ENCODE assay signal across 1 cellular context in genomic region chr17:67784364-67785121, GRCh38.
TF ChIP-seq lines count a peak whose summit lies in the region.

No MANE protein-coding gene starts in this region.

TF ChIP-seq in K562, 482 proteins besides CTCF, POLR2A, EP300 and RAD21 (continued from another document):
- TF ChIP-seq, protein P1, sequence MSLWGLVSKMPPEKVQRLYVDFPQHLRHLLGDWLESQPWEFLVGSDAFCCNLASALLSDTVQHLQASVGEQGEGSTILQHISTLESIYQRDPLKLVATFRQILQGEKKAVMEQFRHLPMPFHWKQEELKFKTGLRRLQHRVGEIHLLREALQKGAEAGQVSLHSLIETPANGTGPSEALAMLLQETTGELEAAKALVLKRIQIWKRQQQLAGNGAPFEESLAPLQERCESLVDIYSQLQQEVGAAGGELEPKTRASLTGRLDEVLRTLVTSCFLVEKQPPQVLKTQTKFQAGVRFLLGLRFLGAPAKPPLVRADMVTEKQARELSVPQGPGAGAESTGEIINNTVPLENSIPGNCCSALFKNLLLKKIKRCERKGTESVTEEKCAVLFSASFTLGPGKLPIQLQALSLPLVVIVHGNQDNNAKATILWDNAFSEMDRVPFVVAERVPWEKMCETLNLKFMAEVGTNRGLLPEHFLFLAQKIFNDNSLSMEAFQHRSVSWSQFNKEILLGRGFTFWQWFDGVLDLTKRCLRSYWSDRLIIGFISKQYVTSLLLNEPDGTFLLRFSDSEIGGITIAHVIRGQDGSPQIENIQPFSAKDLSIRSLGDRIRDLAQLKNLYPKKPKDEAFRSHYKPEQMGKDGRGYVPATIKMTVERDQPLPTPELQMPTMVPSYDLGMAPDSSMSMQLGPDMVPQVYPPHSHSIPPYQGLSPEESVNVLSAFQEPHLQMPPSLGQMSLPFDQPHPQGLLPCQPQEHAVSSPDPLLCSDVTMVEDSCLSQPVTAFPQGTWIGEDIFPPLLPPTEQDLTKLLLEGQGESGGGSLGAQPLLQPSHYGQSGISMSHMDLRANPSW (CRISPR knock-in tag; IDR thresholded peaks at IDR 0.05): no peak
- TF ChIP-seq MYNN (IDR thresholded peaks at IDR 0.05) (peak; percentile 97), MYNN (CRISPR knock-in tag; IDR thresholded peaks at IDR 0.05) (no peak), RBM14 (IDR thresholded peaks at IDR 0.05; ENCODE audit: borderline replicate concordance, insufficient read depth, low read depth, low read length) (no peak), HMGXB4 (CRISPR knock-in tag; IDR thresholded peaks at IDR 0.05) (no peak), RBBP5 (IDR thresholded peaks at IDR 0.05; ENCODE audit: borderline replicate concordance, insufficient read depth, low read length, poor library complexity, severe bottlenecking) (peak; percentile 83), PHTF2 (CRISPR knock-in tag; IDR thresholded peaks at IDR 0.05) (no peak), POU5F1 (IDR thresholded peaks at IDR 0.05; ENCODE audit: borderline replicate concordance, low read depth, low read length, partially characterized antibody) (no peak), MIER1 (IDR thresholded peaks at IDR 0.05; ENCODE audit: low read depth) (no peak), RNF219 (CRISPR knock-in tag; IDR thresholded peaks at IDR 0.05) (no peak), ZNF354B (CRISPR knock-in tag; IDR thresholded peaks at IDR 0.05) (no peak), HNRNPK (IDR thresholded peaks at IDR 0.05; ENCODE audit: low read depth, low read length, poor library complexity, severe bottlenecking) (no peak), KDM4B (IDR thresholded peaks at IDR 0.05; ENCODE audit: borderline replicate concordance in 2 of 2, low read depth in 1 of 2) (no peak), L3MBTL2 (IDR thresholded peaks at IDR 0.05) (no peak; the same call in none of the 2 replicates), IRF2 (CRISPR knock-in tag; IDR thresholded peaks at IDR 0.05) (no peak), HSF4 (CRISPR knock-in tag; IDR thresholded peaks at IDR 0.05; ENCODE audit: borderline replicate concordance) (no peak), ZKSCAN3 (CRISPR knock-in tag; IDR thresholded peaks at IDR 0.05) (no peak), PHB2 (IDR thresholded peaks at IDR 0.05; ENCODE audit: low read depth) (peak; percentile 72; the same call in 1 of the 2 replicates), SMARCC2 (IDR thresholded peaks at IDR 0.05; ENCODE audit: low read depth) (peak; percentile 84; the same call in 1 of the 2 replicates), TFAM (CRISPR knock-in tag; conservative IDR thresholded peaks at IDR 0.05) (no peak), KAT7 (CRISPR knock-in tag; IDR thresholded peaks at IDR 0.05; ENCODE audit: borderline replicate concordance) (no peak), HDGF (IDR thresholded peaks at IDR 0.05) (no peak), ARHGAP35 (IDR thresholded peaks at IDR 0.05; ENCODE audit: partially characterized antibody) (no peak), ZNF239 (CRISPR knock-in tag; IDR thresholded peaks at IDR 0.05) (peak; percentile 70), ZNF778 (CRISPR knock-in tag; IDR thresholded peaks at IDR 0.05) (no peak), TOE1 (IDR thresholded peaks at IDR 0.05; ENCODE audit: borderline replicate concordance) (peak; percentile 74), TOE1 (CRISPR knock-in tag; IDR thresholded peaks at IDR 0.05; ENCODE audit: borderline replicate concordance, low read depth) (no peak), ZNF184 (CRISPR knock-in tag; IDR thresholded peaks at IDR 0.05) (no peak), ZNF668 (CRISPR knock-in tag; IDR thresholded peaks at IDR 0.05) (0 out of 2 replicates have a peak, but pooled peaks have one; percentile 43), KLF16 (IDR thresholded peaks at IDR 0.05) (peak; percentile 83), IFI16 (CRISPR knock-in tag; IDR thresholded peaks at IDR 0.05) (no peak), RBM15 (IDR thresholded peaks at IDR 0.05; ENCODE audit: insufficient read depth, low read length) (no peak), LCOR (CRISPR knock-in tag; IDR thresholded peaks at IDR 0.05) (0 out of 2 replicates have a peak, but pooled peaks have one; percentile 53), ZNF407 (IDR thresholded peaks at IDR 0.05; ENCODE audit: low read depth) (no peak)
- TF ChIP-seq, protein P2, sequence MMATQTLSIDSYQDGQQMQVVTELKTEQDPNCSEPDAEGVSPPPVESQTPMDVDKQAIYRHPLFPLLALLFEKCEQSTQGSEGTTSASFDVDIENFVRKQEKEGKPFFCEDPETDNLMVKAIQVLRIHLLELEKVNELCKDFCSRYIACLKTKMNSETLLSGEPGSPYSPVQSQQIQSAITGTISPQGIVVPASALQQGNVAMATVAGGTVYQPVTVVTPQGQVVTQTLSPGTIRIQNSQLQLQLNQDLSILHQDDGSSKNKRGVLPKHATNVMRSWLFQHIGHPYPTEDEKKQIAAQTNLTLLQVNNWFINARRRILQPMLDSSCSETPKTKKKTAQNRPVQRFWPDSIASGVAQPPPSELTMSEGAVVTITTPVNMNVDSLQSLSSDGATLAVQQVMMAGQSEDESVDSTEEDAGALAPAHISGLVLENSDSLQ (IDR thresholded peaks at IDR 0.05): peak; percentile 39; the same call in 1 of the 2 replicates
- TF ChIP-seq, protein P3, sequence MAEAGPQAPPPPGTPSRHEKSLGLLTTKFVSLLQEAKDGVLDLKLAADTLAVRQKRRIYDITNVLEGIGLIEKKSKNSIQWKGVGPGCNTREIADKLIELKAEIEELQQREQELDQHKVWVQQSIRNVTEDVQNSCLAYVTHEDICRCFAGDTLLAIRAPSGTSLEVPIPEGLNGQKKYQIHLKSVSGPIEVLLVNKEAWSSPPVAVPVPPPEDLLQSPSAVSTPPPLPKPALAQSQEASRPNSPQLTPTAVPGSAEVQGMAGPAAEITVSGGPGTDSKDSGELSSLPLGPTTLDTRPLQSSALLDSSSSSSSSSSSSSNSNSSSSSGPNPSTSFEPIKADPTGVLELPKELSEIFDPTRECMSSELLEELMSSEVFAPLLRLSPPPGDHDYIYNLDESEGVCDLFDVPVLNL (CRISPR knock-in tag; IDR thresholded peaks at IDR 0.05; ENCODE audit: low read depth): no peak
- TF ChIP-seq, protein P4, sequence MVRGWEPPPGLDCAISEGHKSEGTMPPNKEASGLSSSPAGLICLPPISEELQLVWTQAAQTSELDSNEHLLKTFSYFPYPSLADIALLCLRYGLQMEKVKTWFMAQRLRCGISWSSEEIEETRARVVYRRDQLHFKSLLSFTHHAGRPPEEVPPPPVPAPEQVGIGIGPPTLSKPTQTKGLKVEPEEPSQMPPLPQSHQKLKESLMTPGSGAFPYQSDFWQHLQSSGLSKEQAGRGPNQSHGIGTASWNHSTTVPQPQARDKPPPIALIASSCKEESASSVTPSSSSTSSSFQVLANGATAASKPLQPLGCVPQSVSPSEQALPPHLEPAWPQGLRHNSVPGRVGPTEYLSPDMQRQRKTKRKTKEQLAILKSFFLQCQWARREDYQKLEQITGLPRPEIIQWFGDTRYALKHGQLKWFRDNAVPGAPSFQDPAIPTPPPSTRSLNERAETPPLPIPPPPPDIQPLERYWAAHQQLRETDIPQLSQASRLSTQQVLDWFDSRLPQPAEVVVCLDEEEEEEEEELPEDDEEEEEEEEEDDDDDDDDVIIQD (CRISPR knock-in tag; IDR thresholded peaks at IDR 0.05): no peak
- TF ChIP-seq, protein P5, sequence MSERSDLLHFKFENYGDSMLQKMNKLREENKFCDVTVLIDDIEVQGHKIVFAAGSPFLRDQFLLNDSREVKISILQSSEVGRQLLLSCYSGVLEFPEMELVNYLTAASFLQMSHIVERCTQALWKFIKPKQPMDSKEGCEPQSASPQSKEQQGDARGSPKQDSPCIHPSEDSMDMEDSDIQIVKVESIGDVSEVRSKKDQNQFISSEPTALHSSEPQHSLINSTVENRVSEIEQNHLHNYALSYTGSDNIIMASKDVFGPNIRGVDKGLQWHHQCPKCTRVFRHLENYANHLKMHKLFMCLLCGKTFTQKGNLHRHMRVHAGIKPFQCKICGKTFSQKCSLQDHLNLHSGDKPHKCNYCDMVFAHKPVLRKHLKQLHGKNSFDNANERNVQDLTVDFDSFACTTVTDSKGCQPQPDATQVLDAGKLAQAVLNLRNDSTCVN (CRISPR knock-in tag; IDR thresholded peaks at IDR 0.05): no peak
- TF ChIP-seq, protein P6, sequence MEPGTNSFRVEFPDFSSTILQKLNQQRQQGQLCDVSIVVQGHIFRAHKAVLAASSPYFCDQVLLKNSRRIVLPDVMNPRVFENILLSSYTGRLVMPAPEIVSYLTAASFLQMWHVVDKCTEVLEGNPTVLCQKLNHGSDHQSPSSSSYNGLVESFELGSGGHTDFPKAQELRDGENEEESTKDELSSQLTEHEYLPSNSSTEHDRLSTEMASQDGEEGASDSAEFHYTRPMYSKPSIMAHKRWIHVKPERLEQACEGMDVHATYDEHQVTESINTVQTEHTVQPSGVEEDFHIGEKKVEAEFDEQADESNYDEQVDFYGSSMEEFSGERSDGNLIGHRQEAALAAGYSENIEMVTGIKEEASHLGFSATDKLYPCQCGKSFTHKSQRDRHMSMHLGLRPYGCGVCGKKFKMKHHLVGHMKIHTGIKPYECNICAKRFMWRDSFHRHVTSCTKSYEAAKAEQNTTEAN (CRISPR knock-in tag; IDR thresholded peaks at IDR 0.05): no peak
